16 cellular contexts compared by ENCODE assay signal in the genomic region with DNA sequence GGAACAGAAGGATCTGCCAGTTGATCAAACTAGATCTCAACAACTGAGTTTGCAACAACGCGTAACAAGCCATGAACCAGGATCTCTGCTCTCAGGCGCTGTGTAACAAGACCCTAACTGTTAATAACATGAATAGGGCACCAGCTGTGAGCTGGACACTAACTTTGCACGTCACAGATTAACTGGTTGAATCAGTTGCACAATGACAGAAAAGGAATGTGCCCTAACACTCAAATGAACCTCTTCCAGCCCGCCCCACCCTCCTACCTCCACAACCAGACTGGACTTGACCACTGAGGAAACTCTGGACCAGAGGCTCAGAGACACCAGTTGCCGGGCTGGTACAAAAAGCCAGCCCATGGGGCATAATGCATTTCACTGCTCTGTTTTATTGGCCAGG.
"Had no signal": no experiment of that assay in that cellular context is flagged by ENCODE, and none has a peak within 500 bp of the region (broad histone marks: within the 10 kb centered on the region; RNA-seq: fewer than 3 reads in every experiment).

No MANE protein-coding gene starts in this region.

- DNase-seq: activated CD4-positive, alpha-beta T cell treated with anti-CD3 and anti-CD28 coated beads, Interleukin-2, amount 50 U/mL, for 1 hour; activated T-cell treated with anti-CD3 and anti-CD28 coated beads for 4 hours; amygdala; brain microvascular endothelial cell; hippocampal formation; kidney glomerular epithelial cell; lower lobe of right lung; mucosa of descending colon; natural killer cell; nucleus accumbens; psoas muscle; sigmoid colon; stimulated activated CD4-positive, alpha-beta T cell treated with anti-CD3 and anti-CD28 coated beads, Interleukin-12 subunit alpha, Interleukin-12 subunit beta, amount 100 ng/mL, for 4 hours; stimulated activated CD4-positive, alpha-beta T cell treated with anti-CD3 and anti-CD28 coated beads, Interleukin-2, amount 100 ng/mL, for 48 hours; stimulated activated naive CD4-positive, alpha-beta T cell treated with Interleukin-2 at 50 U/mL for 16 hours had no signal

- H3K9me3 ChIP-seq: lower lobe of right lung, mucosa of descending colon, psoas muscle, sigmoid colon, suprapubic skin had no signal

- H3K4me3 ChIP-seq: lower lobe of right lung, mucosa of descending colon, psoas muscle, sigmoid colon, suprapubic skin had no signal

- H3K27me3 ChIP-seq: brain microvascular endothelial cell, suprapubic skin had no signal

- H3K4me1 ChIP-seq: lower lobe of right lung, sigmoid colon, suprapubic skin had no signal

- H3K27ac ChIP-seq: brain microvascular endothelial cell, lower lobe of right lung, psoas muscle, sigmoid colon, suprapubic skin had no signal

- H3K36me3 ChIP-seq: brain microvascular endothelial cell, lower lobe of right lung, sigmoid colon, suprapubic skin had no signal
